Comparison of ENCODE assay signal across 8 cellular contexts in the genomic region with DNA sequence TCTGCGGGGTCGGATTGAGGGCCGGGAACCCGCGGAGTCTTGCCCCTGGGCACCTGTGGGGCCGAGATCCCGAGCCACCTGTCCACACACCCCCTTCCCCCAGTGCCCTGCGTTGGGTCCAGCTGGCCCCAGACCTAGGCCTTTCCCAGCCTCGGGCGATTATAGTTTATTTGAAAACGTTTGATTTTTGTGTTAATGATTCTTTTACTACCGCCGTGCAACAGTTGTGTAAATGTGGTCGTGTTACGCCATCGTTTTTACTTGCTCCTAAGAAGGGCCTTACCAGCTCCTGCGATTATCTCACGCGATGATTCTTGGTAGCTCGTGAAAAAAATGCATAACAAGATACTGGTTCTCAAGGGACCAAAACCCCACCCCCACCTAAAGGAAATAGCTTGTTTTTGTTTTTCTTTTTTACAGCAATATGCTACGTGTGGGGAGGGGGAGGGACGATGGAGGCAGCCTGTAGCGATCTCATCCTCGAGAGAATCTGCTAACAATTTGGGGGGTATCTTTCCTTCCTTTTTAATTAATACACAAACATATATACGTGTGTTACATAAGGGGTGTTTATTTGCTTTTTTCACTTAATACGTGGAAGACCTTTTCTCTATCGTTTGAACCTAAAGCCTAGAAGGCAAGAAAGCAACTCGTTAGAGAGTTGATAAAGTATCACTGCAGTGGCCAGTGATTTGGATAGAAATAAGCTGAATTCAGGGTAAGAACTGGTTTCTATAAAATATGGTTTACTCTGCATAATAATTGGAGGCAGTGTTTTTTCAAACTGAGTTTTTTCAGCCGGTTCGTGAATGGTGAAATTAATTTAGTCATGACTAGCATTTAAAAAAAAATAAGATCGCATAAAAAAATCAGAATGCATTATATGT. TPM values are rescaled to one million over a fixed set of nuclear protein-coding genes. Genes with fewer than 3 reads are reported as not detected.
DNase-seq lines count a peak whose midpoint lies in the region; ATAC-seq and TF ChIP-seq lines count a peak whose summit lies in the region.

No MANE protein-coding gene starts in this region.

- DNase-seq in AG10803 (ENCODE audit: low read depth) (peak; percentile 65), NCI-H82 (lab: John Stamatoyannopoulos, UW) (peak; percentile 78), left lobe of liver (ENCODE audit: low spot score) (no peak), thoracic aorta (ENCODE audit: low spot score) (no peak)
- peak; percentile 10 for DNase-seq in central memory CD4-positive, alpha-beta T cell
- DNase-seq in stimulated activated CD4-positive, alpha-beta T cell treated with anti-CD3 and anti-CD28 coated beads, Interleukin-12 subunit alpha, Interleukin-12 subunit beta, amount 100 ng/mL, for 4 hours = no peak

- H3K4me1 ChIP-seq in thoracic aorta (ENCODE audit: control insufficient read depth in 1 of 2, low read depth in 2 of 2) = peaks cover 0 to 9% of the 10 kb centered on the region in 2 donors

- H3K27me3 ChIP-seq in thoracic aorta (replicated peaks; ENCODE audit: insufficient read depth) = peaks cover 6% of the 10 kb centered on the region

- H3K27ac ChIP-seq in thoracic aorta = peak overlapping the region in 1 of 2 donors; percentile 61

- TF ChIP-seq CTCF in AG10803 (conservative IDR thresholded peaks at IDR 0.05; ENCODE audit: low read length) (no peak), thoracic aorta (IDR thresholded peaks at IDR 0.05) (no peak)

- H3K4me3 ChIP-seq in AG10803 (ENCODE audit: low read length) (peak overlapping the region; percentile 69), thoracic aorta (peak overlapping the region; percentile 81)

- no peaks in the 10 kb centered on the region for H3K36me3 ChIP-seq in thoracic aorta

- H3K9me3 ChIP-seq in thoracic aorta = no peaks in the 10 kb centered on the region

- ATAC-seq in GM18498 (IDR thresholded peaks at IDR 0.05; ENCODE audit: unreplicated experiment) (peak; percentile 26), HG02943 (IDR thresholded peaks at IDR 0.05; ENCODE audit: low read depth, unreplicated experiment) (peak; percentile 34), left lobe of liver (peak; percentile 65), thoracic aorta (ENCODE audit: insufficient number of reproducible peaks, low FRiP score, low read depth) (no peak)

RNA-seq across cellular contexts. Expression of gene ZDBF2, which starts 1.1 kb away (rescaled TPM):
- total RNA-seq in left lobe of liver (4.5 TPM), thoracic aorta (10 to 100 TPM; 12.7 to 18.3 TPM)

Comparison
In these comparisons a context has a peak if more than half of its experiments do, and no peak if none do; other contexts are left out.
1. DNase-seq: peak in AG10803 (single experiment), NCI-H82 (single experiment) and central memory CD4-positive, alpha-beta T cell (single experiment); none in left lobe of liver (single experiment), thoracic aorta (single experiment) and stimulated activated CD4-positive, alpha-beta T cell treated with anti-CD3 and anti-CD28 coated beads, Interleukin-12 subunit alpha, Interleukin-12 subunit beta, amount 100 ng/mL, for 4 hours (single experiment).